Comparison of ENCODE assay signal across 16 cellular contexts in genomic region chr13:65508338-65508737, GRCh38.
DNase-seq lines count a peak whose midpoint lies in the region; ATAC-seq, FAIRE-seq and TF ChIP-seq lines count a peak whose summit lies in the region.
"Had no signal": no experiment of that assay in that cellular context is flagged by ENCODE, and none has a peak within 500 bp of the region (broad histone marks: within the 10 kb centered on the region; RNA-seq: fewer than 3 reads in every experiment).

No MANE protein-coding gene starts in this region.

- H3K4me2 ChIP-seq in GM12878 (ENCODE audit: control insufficient read depth, insufficient read depth): no peak overlapping the region
- H3K4me2 ChIP-seq: BLaER1 had no signal

- ATAC-seq in GM12878 (peak; percentile 16), GM18519 (IDR thresholded peaks at IDR 0.05; ENCODE audit: low FRiP score, unreplicated experiment) (no peak), HG02588 (IDR thresholded peaks at IDR 0.05; ENCODE audit: unreplicated experiment) (no peak)
- no peak for ATAC-seq in activated naive CD4-positive, alpha-beta T cell treated with anti-CD3 and anti-CD28 coated beads, Interleukin-2, amount 50 U/mL, for 72 hours

- no peak for TF ChIP-seq POLR2A in GM12878 (IDR thresholded peaks at IDR 0.05; ENCODE audit: low read depth, low read length)

- no peak overlapping the region for H3K27ac ChIP-seq in GM12878 (ENCODE audit: control insufficient read depth, insufficient read depth)
- H3K27ac ChIP-seq: BLaER1 had no signal

- BruUV-seq in GM12878 (replicated peaks; lab: Mats Ljungman, UMichigan): no TSS peak

- no peaks in the 10 kb centered on the region for H3K36me3 ChIP-seq in GM12878 (ENCODE audit: control insufficient read depth in 2 of 2, insufficient read depth in 2 of 2, low read length in 1 of 2)
- H3K36me3 ChIP-seq: BLaER1 had no signal

- H3K4me1 ChIP-seq in GM12878 (ENCODE audit: control insufficient read depth, insufficient read depth, low read length): no peaks in the 10 kb centered on the region
- H3K4me1 ChIP-seq: BLaER1, Caco-2 had no signal

- intact Hi-C loops in GM12878 (cut with micrococcal nuclease; ENCODE audit: unreplicated experiment): no loop called here

- POLR2A ChIA-PET in GM12878 (lab: Charles Lee): no interaction called here

- no peak overlapping the region for H3K27ac Mint-ChIP-seq in activated naive CD4-positive, alpha-beta T cell treated with anti-CD3 and anti-CD28 coated beads, Interleukin-2, amount 50 U/mL, for 72 hours
- H3K27ac Mint-ChIP-seq: CD8-positive, alpha-beta memory T cell had no signal

- no peaks in the 10 kb centered on the region for H3K9me3 ChIP-seq in GM12878 (replicated peaks; ENCODE audit: control insufficient read depth, insufficient read depth, low read length)
- H3K9me3 ChIP-seq: BLaER1, Caco-2 had no signal

- H4K20me1 ChIP-seq in GM12878 (ENCODE audit: control insufficient read depth, insufficient read depth): no peaks in the 10 kb centered on the region
- H4K20me1 ChIP-seq: BLaER1 had no signal

- H3K4me3 ChIP-seq in GM12878: no peak overlapping the region
- H3K4me3 ChIP-seq: BLaER1 had no signal

- H3K27me3 ChIP-seq in GM12878 (replicated peaks in 1 of 2; ENCODE audit: control insufficient read depth in 2 of 2, insufficient read depth in 2 of 2, low read length in 1 of 2): no peaks in the 10 kb centered on the region
- H3K27me3 ChIP-seq: BLaER1 had no signal

- no peak for TF ChIP-seq EP300 in GM12878 (IDR thresholded peaks at IDR 0.05; ENCODE audit: borderline replicate concordance in 1 of 2, control insufficient read depth in 1 of 2, low read depth in 2 of 2, low read length in 2 of 2)

- no peaks in the 10 kb centered on the region for H3K79me2 ChIP-seq in GM12878 (ENCODE audit: control insufficient read depth, insufficient read depth, low read length)

- SMC1A ChIA-PET in GM12878 (lab: Charles Lee; ENCODE audit: uncharacterized antibody, unreplicated experiment): no interaction called here

- in situ Hi-C loops in GM12878 (cut with MboI): no loop called here

- no peak for TF ChIP-seq CTCF in GM12878 (IDR thresholded peaks at IDR 0.05 in 2 of 3, conservative IDR thresholded peaks at IDR 0.05 in 1 of 3; ENCODE audit: control insufficient read depth in 2 of 3, extremely low read depth in 1 of 3, insufficient read depth in 1 of 3, low read depth in 3 of 3, low read length in 3 of 3)

- peak; percentile 51 for DNase-seq in NCI-H748 (lab: John Stamatoyannopoulos, UW; ENCODE audit: unreplicated experiment)
- no peak for DNase-seq in NCI-H748 treated with DMSO at 0.1 percent for 48 hours (lab: John Stamatoyannopoulos, UW)
- DNase-seq in NCI-H2227 (lab: John Stamatoyannopoulos, UW; ENCODE audit: unreplicated experiment): peak; percentile 19
- DNase-seq in GM12878 (ENCODE audit: low read depth, low spot score): no peak
- no peak for DNase-seq in activated effector memory CD4-positive, alpha-beta T cell treated with Interleukin-2 at 50 U/mL for 16 hours
- no peak for DNase-seq in activated naive CD4-positive, alpha-beta T cell treated with anti-CD3 and anti-CD28 coated beads, Interleukin-2, amount 50 U/mL, for 72 hours (ENCODE audit: low spot score in 2 of 2)
- DNase-seq: 8988T; AML-193; Caco-2; CD8-positive, alpha-beta memory T cell; DND-41; GDM1; HCEC 1CT had no signal

- RAD21 ChIA-PET in GM12878 (lab: Charles Lee; ENCODE audit: unreplicated experiment): no interaction called here

- no peak for FAIRE-seq in GM12878 (lab: Jason Lieb, UNC)

- peaks cover 8 to 14% of the 10 kb centered on the region in 2 donors for H3K9me3 Mint-ChIP-seq in activated naive CD4-positive, alpha-beta T cell treated with anti-CD3 and anti-CD28 coated beads, Interleukin-2, amount 50 U/mL, for 72 hours

- H2AFZ ChIP-seq in GM12878 (ENCODE audit: control insufficient read depth, low read depth, low read length): no peak overlapping the region

- no peak for TF ChIP-seq RAD21 in GM12878 (IDR thresholded peaks at IDR 0.05; ENCODE audit: insufficient read depth, low read depth, low read length)

- CTCF ChIA-PET in GM12878 (lab: Yijun Ruan, JAX): interaction anchor here (1.7 kb wide), 1 partner anchor 9 kb away, joined by 4 read pairs; no protein-coding TSS in a partner anchor

- no peaks in the 10 kb centered on the region for H3K36me3 Mint-ChIP-seq in activated naive CD4-positive, alpha-beta T cell treated with anti-CD3 and anti-CD28 coated beads, Interleukin-2, amount 50 U/mL, for 72 hours
- H3K36me3 Mint-ChIP-seq: CD8-positive, alpha-beta memory T cell had no signal

- no peak overlapping the region for H3K9ac ChIP-seq in GM12878 (ENCODE audit: control insufficient read depth, insufficient read depth, low read length)
- H3K9ac ChIP-seq: BLaER1 had no signal

TF ChIP-seq in GM12878, 131 proteins besides CTCF, POLR2A, EP300 and RAD21:
- TF ChIP-seq ZNF207 (IDR thresholded peaks at IDR 0.05; ENCODE audit: borderline replicate concordance) (no peak), SIX5 (IDR thresholded peaks at IDR 0.05; ENCODE audit: low read depth, low read length, severe bottlenecking) (no peak), KAT2A (conservative IDR thresholded peaks at IDR 0.05; ENCODE audit: control insufficient read depth, low read depth, low read length) (no peak), SMAD1 (IDR thresholded peaks at IDR 0.05; ENCODE audit: low read depth, partially characterized antibody) (no peak), TARDBP (IDR thresholded peaks at IDR 0.05; ENCODE audit: borderline replicate concordance) (no peak), SMAD5 (IDR thresholded peaks at IDR 0.05; ENCODE audit: low read depth) (no peak), MEF2B (IDR thresholded peaks at IDR 0.05; ENCODE audit: partially characterized antibody, poor library complexity, severe bottlenecking) (no peak), WRNIP1 (IDR thresholded peaks at IDR 0.05; ENCODE audit: borderline replicate concordance, low read depth, low read length) (no peak), SPI1 (IDR thresholded peaks at IDR 0.05; ENCODE audit: borderline replicate concordance, insufficient read depth, low read depth, low read length) (no peak), ETV6 (conservative IDR thresholded peaks at IDR 0.05 in 1 of 2, IDR thresholded peaks at IDR 0.05 in 1 of 2; ENCODE audit: borderline replicate concordance in 1 of 2, low read depth in 1 of 2) (no peak), E4F1 (IDR thresholded peaks at IDR 0.05; ENCODE audit: borderline replicate concordance, partially characterized antibody) (no peak), ZBTB33 (IDR thresholded peaks at IDR 0.05) (no peak), ASH2L (IDR thresholded peaks at IDR 0.05; ENCODE audit: borderline replicate concordance, low read depth) (no peak), IRF4 (IDR thresholded peaks at IDR 0.05; ENCODE audit: low read depth, low read length) (no peak), RAD51 (IDR thresholded peaks at IDR 0.05) (no peak)

Comparison
In these comparisons a context has a peak if more than half of its experiments do, and no peak if none do; other contexts are left out.
1. DNase-seq: peak in NCI-H748 (single experiment) and NCI-H2227 (single experiment); none in NCI-H748 treated with DMSO at 0.1 percent for 48 hours (single experiment), GM12878 (single experiment), activated effector memory CD4-positive, alpha-beta T cell treated with Interleukin-2 at 50 U/mL for 16 hours (single experiment) and activated naive CD4-positive, alpha-beta T cell treated with anti-CD3 and anti-CD28 coated beads, Interleukin-2, amount 50 U/mL, for 72 hours (0 of 2).